14 cellular contexts compared by ENCODE assay signal in genomic region chr1:103489881-103490280, GRCh38.
DNase-seq lines count a peak whose midpoint lies in the region; ATAC-seq and TF ChIP-seq lines count a peak whose summit lies in the region.
"Had no signal": no experiment of that assay in that cellular context is flagged by ENCODE, and none has a peak within 500 bp of the region (broad histone marks: within the 10 kb centered on the region; RNA-seq: fewer than 3 reads in every experiment).

No MANE protein-coding gene starts in this region.

- peak; percentile 57 for ATAC-seq in GM18520 (IDR thresholded peaks at IDR 0.05; ENCODE audit: unreplicated experiment)
- ATAC-seq in HG02870 (IDR thresholded peaks at IDR 0.05; ENCODE audit: unreplicated experiment) = no peak
- ATAC-seq: activated naive CD8-positive, alpha-beta T cell treated with anti-CD3 and anti-CD28 coated beads, Interleukin-2, amount 50 U/mL, for 24 hours; left lung had no signal

- TF ChIP-seq CTCF in HFF-Myc (IDR thresholded peaks at IDR 0.05; ENCODE audit: low read depth, low read length, missing control alignments) = no peak

- no peak overlapping the region for H3K4me3 ChIP-seq in HFF-Myc (replicated peaks; ENCODE audit: low read depth, low read length)
- H3K4me3 ChIP-seq: left lung, suprapubic skin had no signal

- DNase-seq in HFF-Myc (ENCODE audit: extremely low read depth, low read depth) = peak; percentile 21
- peak; percentile 67 for DNase-seq in OCI-M1 (lab: John Stamatoyannopoulos, UW)
- DNase-seq in iris pigment epithelial cell (ENCODE audit: low read depth) = peak; percentile 80
- DNase-seq in T1000 (lab: John Stamatoyannopoulos, UW) = no peak
- DNase-seq in NCI-H1417 treated with DMSO at 0.1 percent for 48 hours (lab: John Stamatoyannopoulos, UW) = no peak
- no peak for DNase-seq in NCI-H748 (lab: John Stamatoyannopoulos, UW; ENCODE audit: unreplicated experiment)
- DNase-seq: activated naive CD8-positive, alpha-beta T cell treated with anti-CD3 and anti-CD28 coated beads, Interleukin-2, amount 50 U/mL, for 24 hours; C1 segment of cervical spinal cord; Kasumi-1; left lung; NCI-H774 had no signal

Comparison
In these comparisons a context has a peak if more than half of its experiments do, and no peak if none do; other contexts are left out.
1. DNase-seq: peak in HFF-Myc (single experiment), OCI-M1 (single experiment) and iris pigment epithelial cell (single experiment); none in T1000 (single experiment), NCI-H1417 treated with DMSO at 0.1 percent for 48 hours (single experiment) and NCI-H748 (single experiment).